Comparison of ENCODE assay signal across 26 cellular contexts in genomic region chr5:131976414-131977211, GRCh38. TPM values are rescaled to one million over a fixed set of nuclear protein-coding genes. Genes with fewer than 3 reads are reported as not detected.
DNase-seq lines count a peak whose midpoint lies in the region; ATAC-seq and TF ChIP-seq lines count a peak whose summit lies in the region.
"Had no signal": no experiment of that assay in that cellular context is flagged by ENCODE, and none has a peak within 500 bp of the region (broad histone marks: within the 10 kb centered on the region; RNA-seq: fewer than 3 reads in every experiment).

No MANE protein-coding gene starts in this region.

- 93 to 96% methylated on average over 3 to 6 of the region's 6 CpGs for WGBS in mesodermal cell (ENCODE audit: insufficient coverage in 2 of 2), 2 experiments

- no peak overlapping the region for H3K4me3 ChIP-seq in GM12865 (ENCODE audit: low read depth, low read length)
- no peak overlapping the region for H3K4me3 ChIP-seq in mesodermal cell (ENCODE audit: extremely low read depth, insufficient read depth, low read length, poor library complexity, severe bottlenecking)
- no peak overlapping the region for H3K4me3 ChIP-seq in HAP-1
- H3K4me3 ChIP-seq: breast epithelium, heart left ventricle, left ventricle myocardium inferior, mucosa of descending colon, neural progenitor cell, transverse colon had no signal

- in situ Hi-C loops in ACHN (cut with HindIII; ENCODE audit: low pct_ligation_motif_present, low pct_unique_long_range_greater_than_20kb, low sequenced_read_pairs) (no loop called here), HAP-1 (cut with MboI; ENCODE audit: low sequenced_read_pairs) (no loop called here)

- H3K36me3 ChIP-seq in mesodermal cell (ENCODE audit: control insufficient read depth, insufficient read depth, low read length) = no peaks in the 10 kb centered on the region
- no peaks in the 10 kb centered on the region for H3K36me3 ChIP-seq in HAP-1 (replicated peaks)
- H3K36me3 ChIP-seq: breast epithelium, heart left ventricle, left ventricle myocardium inferior, neural progenitor cell, transverse colon had no signal

- DNase-seq in CD4-positive, alpha-beta T cell = no peak
- DNase-seq in GM12865 (ENCODE audit: low read depth) (peak; percentile 66), T-cell (no peak), ACHN (no peak), HAP-1 (ENCODE audit: low spot score in 2 of 2) (no peak), NCI-H226 (no peak)
- DNase-seq: activated T-cell treated with anti-CD3 and anti-CD28 coated beads, Interleukin-2, amount 50 U/mL, for 4 hours; DMS79 treated with DMSO at 0.1 percent for 48 hours; heart left ventricle; left ventricle myocardium inferior; mucosa of descending colon; MV-4-11; NCI-H1694 treated with DMSO at 0.1 percent for 48 hours; NCI-H2227 treated with DMSO at 0.1 percent for 48 hours; SHP77; stimulated activated CD4-positive, alpha-beta T cell treated with anti-CD3 and anti-CD28 coated beads, Interleukin-1b, Interleukin-23, amount 100 ng/mL, for 48 hours; stimulated activated naive B cell treated with anti-CD40 and anti-IgM and Interleukin-4, amounts not matched to agents 10 μg/mL and 1 μg/mL and 100 μg/mL, for 72 hours; transverse colon had no signal

- no peaks in the 10 kb centered on the region for H3K27me3 ChIP-seq in CD4-positive, alpha-beta T cell (ENCODE audit: control insufficient read depth, insufficient read depth, low read length)
- H3K27me3 ChIP-seq in HAP-1 (ENCODE audit: low read depth) = no peaks in the 10 kb centered on the region
- H3K27me3 ChIP-seq: breast epithelium, heart left ventricle, neural progenitor cell, transverse colon had no signal

- TF ChIP-seq CTCF in CD4-positive, alpha-beta T cell (IDR thresholded peaks at IDR 0.05) = no peak
- no peak for TF ChIP-seq CTCF in GM12865 (IDR thresholded peaks at IDR 0.05; ENCODE audit: insufficient read depth, low read depth, low read length, missing control alignments)

- ATAC-seq in CD4-positive, alpha-beta T cell (ENCODE audit: poor library complexity) = no peak
- ATAC-seq in T-cell (replicated peaks in 1 of 4) (no peak), HG03196 (IDR thresholded peaks at IDR 0.05; ENCODE audit: unreplicated experiment) (no peak)
- ATAC-seq: heart left ventricle; mucosa of descending colon; stimulated activated naive B cell treated with anti-CD40 and anti-IgM and Interleukin-4, amounts not matched to agents 10 μg/mL and 1 μg/mL and 100 μg/mL, for 72 hours had no signal

- no peaks in the 10 kb centered on the region for H3K9me3 Mint-ChIP-seq in CD4-positive, alpha-beta T cell
- H3K9me3 Mint-ChIP-seq in T-cell = no peaks in the 10 kb centered on the region
- H3K9me3 Mint-ChIP-seq: activated T-cell treated with anti-CD3 and anti-CD28 coated beads, Interleukin-2, amount 50 U/mL, for 4 hours; dendritic cell treated with granulocyte-macrophage colony-stimulating factor and Interleukin-4, amounts not matched to agents 40 ng/mL and 50 ng/mL, for 4 days; neural progenitor cell; stimulated activated naive B cell treated with anti-CD40 and anti-IgM and Interleukin-4, amounts not matched to agents 10 μg/mL and 1 μg/mL and 100 μg/mL, for 72 hours had no signal

- H3K9me3 ChIP-seq in CD4-positive, alpha-beta T cell (ENCODE audit: control insufficient read depth, low read length) = no peaks in the 10 kb centered on the region
- no peaks in the 10 kb centered on the region for H3K9me3 ChIP-seq in mesodermal cell (ENCODE audit: control insufficient read depth, low read length)
- no peaks in the 10 kb centered on the region for H3K9me3 ChIP-seq in HAP-1
- H3K9me3 ChIP-seq: breast epithelium, heart left ventricle, left ventricle myocardium inferior, mucosa of descending colon, transverse colon had no signal

- peak overlapping the region; percentile 18 for H3K4me3 Mint-ChIP-seq in CD4-positive, alpha-beta T cell
- H3K4me3 Mint-ChIP-seq in T-cell = peak overlapping the region in 1 of 3 donors; percentile 90
- H3K4me3 Mint-ChIP-seq: dendritic cell treated with granulocyte-macrophage colony-stimulating factor and Interleukin-4, amounts not matched to agents 40 ng/mL and 50 ng/mL, for 4 days; neural progenitor cell; stimulated activated naive B cell treated with anti-CD40 and anti-IgM and Interleukin-4, amounts not matched to agents 10 μg/mL and 1 μg/mL and 100 μg/mL, for 72 hours had no signal

- no peaks in the 10 kb centered on the region for H3K27me3 Mint-ChIP-seq in CD4-positive, alpha-beta T cell
- H3K27me3 Mint-ChIP-seq in T-cell = no peaks in the 10 kb centered on the region

- peak overlapping the region; percentile 95 for H3K27ac Mint-ChIP-seq in CD4-positive, alpha-beta T cell
- H3K27ac Mint-ChIP-seq in T-cell = peak overlapping the region; percentile 94 to 100
- H3K27ac Mint-ChIP-seq: dendritic cell treated with granulocyte-macrophage colony-stimulating factor and Interleukin-4, amounts not matched to agents 40 ng/mL and 50 ng/mL, for 4 days; progenitor cell of endocrine pancreas; stimulated activated naive B cell treated with anti-CD40 and anti-IgM and Interleukin-4, amounts not matched to agents 10 μg/mL and 1 μg/mL and 100 μg/mL, for 72 hours had no signal

- POLR2A ChIA-PET in CD4-positive, alpha-beta T cell (lab: Charles Lee) = no interaction called here
- POLR2A ChIA-PET in T-cell (lab: Charles Lee) = no interaction called here

- intact Hi-C loops in CD4-positive, alpha-beta T cell (cut with DNase I, micrococcal nuclease) = no loop called here

- peaks cover 75% of the 10 kb centered on the region for H3K4me1 Mint-ChIP-seq in CD4-positive, alpha-beta T cell (ENCODE audit: low read depth)
- H3K4me1 Mint-ChIP-seq in T-cell = peaks cover 62 to 69% (median 66%) of the 10 kb centered on the region in 3 donors

- CTCF ChIA-PET in CD4-positive, alpha-beta T cell (lab: Charles Lee) = no interaction called here
- CTCF ChIA-PET in T-cell (lab: Charles Lee) = no interaction called here

- peaks cover 21% of the 10 kb centered on the region for H3K36me3 Mint-ChIP-seq in CD4-positive, alpha-beta T cell (ENCODE audit: low read depth)
- H3K36me3 Mint-ChIP-seq in T-cell = peaks cover 14% of the 10 kb centered on the region
- H3K36me3 Mint-ChIP-seq: neural progenitor cell; stimulated activated naive B cell treated with anti-CD40 and anti-IgM and Interleukin-4, amounts not matched to agents 10 μg/mL and 1 μg/mL and 100 μg/mL, for 72 hours had no signal

- peak overlapping the region; percentile 72 for H3K27ac ChIP-seq in CD4-positive, alpha-beta T cell (ENCODE audit: low read depth, low read length)
- H3K27ac ChIP-seq in mesodermal cell (ENCODE audit: low read depth, low read length, severe bottlenecking) = peak overlapping the region; percentile 60
- H3K27ac ChIP-seq: breast epithelium, left ventricle myocardium inferior, neural progenitor cell, transverse colon had no signal

- H3K4me1 ChIP-seq in mesodermal cell (ENCODE audit: control insufficient read depth, insufficient read depth, low read length, poor library complexity, severe bottlenecking) (peaks cover 20% of the 10 kb centered on the region), HAP-1 (no peaks in the 10 kb centered on the region)
- H3K4me1 ChIP-seq: breast epithelium, heart left ventricle, left ventricle myocardium inferior, neural progenitor cell had no signal

RNA-seq across cellular contexts. Expression of gene MEIKIN, which starts 31.1 kb away (rescaled TPM):
- total RNA-seq in CD4-positive, alpha-beta T cell = not detected
- total RNA-seq in T-cell = 1 to 10 TPM in 1 of 5 donors, under 1 TPM in 3, not detected in 1; 0.22 to 1.6 (median 0.73) TPM
- polyA plus RNA-seq in mesodermal cell (2013, experiment 1 of 2) = not detected
- not detected for polyA plus RNA-seq in mesodermal cell (2013, experiment 2 of 2)
- total RNA-seq: activated T-cell treated with anti-CD3 and anti-CD28 coated beads, Interleukin-2, amount 50 U/mL, for 4 hours; breast epithelium; HT1080; left ventricle myocardium inferior; mucosa of descending colon; progenitor cell of endocrine pancreas; T-helper 1 cell treated with Interleukin-12 subunit alpha and Interleukin-12 subunit beta and Interleukin-4 antibody, amounts not matched to agents 30 ng/mL and 1 ng/mL, for 36 hours; transverse colon had no signal

RNA-seq across cellular contexts. Expression of gene ACSL6, which starts 34.8 kb away (rescaled TPM):
- total RNA-seq in CD4-positive, alpha-beta T cell = 10 to 100 TPM; 13.9 to 17.6 TPM
- 10 to 100 TPM; 23.7 to 42.9 (median 27.8) TPM for total RNA-seq in T-cell
- polyA plus RNA-seq in mesodermal cell (2013, experiment 1 of 2) = 1.4 TPM
- polyA plus RNA-seq in mesodermal cell (2013, experiment 2 of 2) = 1.4 TPM
